In genomic region chr11:1682225-1682901, GRCh38 we compare ENCODE assay signal across 1 cellular context.
TF ChIP-seq lines count a peak whose summit lies in the region.

No MANE protein-coding gene starts in this region.

TF ChIP-seq in HepG2, 621 proteins besides CTCF, POLR2A, EP300 and RAD21 (continued from another document and continues in another):
- TF ChIP-seq FOXM1 (CRISPR knock-in tag; IDR thresholded peaks at IDR 0.05) (no peak), ZNF619 (CRISPR knock-in tag; IDR thresholded peaks at IDR 0.05) (no peak), ZNF83 (CRISPR knock-in tag; IDR thresholded peaks at IDR 0.05; ENCODE audit: borderline replicate concordance) (no peak), ZNF12 (CRISPR knock-in tag; IDR thresholded peaks at IDR 0.05) (no peak), THAP7 (CRISPR knock-in tag; IDR thresholded peaks at IDR 0.05) (no peak), ZNF543 (CRISPR knock-in tag; IDR thresholded peaks at IDR 0.05) (no peak), MNT (IDR thresholded peaks at IDR 0.05) (no peak), ZNF432 (CRISPR knock-in tag; IDR thresholded peaks at IDR 0.05; ENCODE audit: borderline replicate concordance) (no peak), RERE (CRISPR knock-in tag; IDR thresholded peaks at IDR 0.05; ENCODE audit: low read depth) (peak; percentile 20; the same call in 1 of the 2 replicates), GPN1 (CRISPR knock-in tag; IDR thresholded peaks at IDR 0.05; ENCODE audit: borderline replicate concordance) (no peak), ZNF20 (CRISPR knock-in tag; IDR thresholded peaks at IDR 0.05) (no peak), ELF3 (CRISPR knock-in tag; IDR thresholded peaks at IDR 0.05) (peak; percentile 92), ZBTB40 (IDR thresholded peaks at IDR 0.05) (no peak), ZBTB40 (CRISPR knock-in tag; IDR thresholded peaks at IDR 0.05) (no peak), ZXDC (CRISPR knock-in tag; IDR thresholded peaks at IDR 0.05) (no peak), ZNF773 (CRISPR knock-in tag; IDR thresholded peaks at IDR 0.05; ENCODE audit: borderline replicate concordance) (no peak), MATR3 (CRISPR knock-in tag; IDR thresholded peaks at IDR 0.05) (no peak), ZNF281 (CRISPR knock-in tag; IDR thresholded peaks at IDR 0.05; ENCODE audit: borderline replicate concordance) (peak; percentile 42; the same call in 1 of the 2 replicates), ZNF737 (CRISPR knock-in tag; IDR thresholded peaks at IDR 0.05; ENCODE audit: borderline replicate concordance) (no peak; the same call in 1 of the 2 replicates), ZNF317 (CRISPR knock-in tag; IDR thresholded peaks at IDR 0.05) (no peak), ATF1 (CRISPR knock-in tag; IDR thresholded peaks at IDR 0.05) (0 out of 2 replicates have a peak, but pooled peaks have one; percentile 28), HNF1A (IDR thresholded peaks at IDR 0.05; ENCODE audit: low read depth) (peak; percentile 34; the same call in 1 of the 2 replicates), HNF1A (CRISPR knock-in tag; IDR thresholded peaks at IDR 0.05; ENCODE audit: borderline replicate concordance) (peak; percentile 55; the same call in 1 of the 2 replicates), ZNF24 (IDR thresholded peaks at IDR 0.05) (no peak), TP53 (CRISPR knock-in tag; conservative IDR thresholded peaks at IDR 0.05) (0 out of 2 replicates have a peak, but pooled peaks have one; percentile 65), TEAD2 (CRISPR knock-in tag; IDR thresholded peaks at IDR 0.05) (no peak), ZMAT3 (CRISPR knock-in tag; conservative IDR thresholded peaks at IDR 0.05) (no peak)
